8 cellular contexts compared by ENCODE assay signal in genomic region chr16:31354394-31355291, GRCh38. TPM values are rescaled to one million over a fixed set of nuclear protein-coding genes. Genes with fewer than 3 reads are reported as not detected.
A peak's percentile ranks its signal among the peaks of the same experiment; 100 is the strongest.
DNase-seq lines count a peak whose midpoint lies in the region; ATAC-seq and TF ChIP-seq lines count a peak whose summit lies in the region.

Gene ITGAX (plus strand): TSS chr16:31355176. CDS start chr16:31355255, 79 bp downstream.

- H3K27me3 Mint-ChIP-seq in naive B cell: peaks cover 0 to 4% (median 0%) of the 10 kb centered on the region in 3 donors

- peak within 1 kb of the TSS in 7 of 8 donors; percentile 30 to 77 (median 63) for H3K4me3 Mint-ChIP-seq in naive B cell

- H3K27me3 ChIP-seq in dorsolateral prefrontal cortex: peaks cover 0 to 12% (median 0%) of the 10 kb centered on the region in 45 donors

- DNase-seq in activated CD4-positive, CD25-positive, alpha-beta regulatory T cell (lab: John Stamatoyannopoulos, UW): no peak
- DNase-seq in dorsolateral prefrontal cortex (peak in 6 of 10 donors; percentile 30 to 56 (median 37)), naive B cell (no peak), HT-29 (ENCODE audit: low spot score) (no peak), GM03348 (ENCODE audit: low spot score) (no peak)

- H3K36me3 Mint-ChIP-seq in naive B cell: no peaks in the 10 kb centered on the region

- peaks cover 40 to 55% (median 43%) of the 10 kb centered on the region in 3 donors for H3K4me1 Mint-ChIP-seq in naive B cell

- TF ChIP-seq CTCF in dorsolateral prefrontal cortex (IDR thresholded peaks at IDR 0.05 in 54 of 56, conservative IDR thresholded peaks at IDR 0.05 in 2 of 56; ENCODE audit: low read depth in 1 of 56, partially characterized antibody in 56 of 56): no peak

- intact Hi-C loops in T-helper 2 cell treated with Interferon-gamma antibody and Interleukin-4, amounts not matched to agents 100 ng/mL and 5 ng/mL, for 36 hours (cut with micrococcal nuclease): loop anchor here (2.0 to 5.0 kb wide), 3 partner anchors 66 to 172 kb away; partner anchors contain the start of genes FUS and PYCARD
- intact Hi-C loops in dorsolateral prefrontal cortex (cut with DNase I): no loop called here

- peak within 1 kb of the TSS in 17 of 59 donors; percentile 3 to 69 (median 28) for H3K27ac ChIP-seq in dorsolateral prefrontal cortex

- peak within 1 kb of the TSS; percentile 25 to 93 (median 84) for H3K27ac Mint-ChIP-seq in naive B cell

- ATAC-seq in activated CD4-positive, CD25-positive, alpha-beta regulatory T cell treated with anti-CD3 and anti-CD28 coated beads, Interleukin-2, amount 50 U/mL, for 24 hours: peak; percentile 74 to 80
- peak; percentile 43 for ATAC-seq in HG03280 (IDR thresholded peaks at IDR 0.05; ENCODE audit: unreplicated experiment)
- ATAC-seq in naive B cell (ENCODE audit: low read depth in 2 of 2): peak; percentile 71 to 75

- no peaks in the 10 kb centered on the region for H3K9me3 Mint-ChIP-seq in naive B cell

- H3K4me3 ChIP-seq in dorsolateral prefrontal cortex: peak within 1 kb of the TSS in 22 of 59 donors; percentile 4 to 44 (median 30)

RNA-seq across cellular contexts. Expression of gene ITGAX, which starts in this region (rescaled TPM):
- 41.7 and 42.7 TPM in 2 replicates for total RNA-seq in T-helper 2 cell treated with Interferon-gamma antibody and Interleukin-4, amounts not matched to agents 100 ng/mL and 5 ng/mL, for 36 hours
- 10 to 100 TPM in 68 of 120 experiments, 1 to 10 TPM in 52; 2.0 to 27.4 (median 10.6) TPM for total RNA-seq in dorsolateral prefrontal cortex
- 1 to 10 TPM in 2 of 6 donors, under 1 TPM in 2, not detected in 2; 0.57 to 1.1 (median 0.91) TPM for polyA plus RNA-seq in naive B cell (ENCODE audit: low read depth in 6 of 6)
- 0.15 and 0.26 TPM in 2 replicates for total RNA-seq in HT-29 (2014; rRNA removed; shearing (Covaris generic))

Comparison
In these comparisons a context has a peak if more than half of its experiments do, and no peak if none do; other contexts are left out.
1. DNase-seq: peak in dorsolateral prefrontal cortex (6 of 10); none in activated CD4-positive, CD25-positive, alpha-beta regulatory T cell (0 of 4), naive B cell (single experiment), HT-29 (single experiment) and GM03348 (single experiment).
2. Peak in every context shown above with its lines, with median percentiles within 50 percentile points of each other: ATAC-seq.